Comparison of ENCODE assay signal across 1 cellular context in genomic region chr1:204623365-204623893, GRCh38.
A peak's percentile ranks its signal among the peaks of the same experiment; 100 is the strongest.
TF ChIP-seq lines count a peak whose summit lies in the region.

No MANE protein-coding gene starts in this region.

TF ChIP-seq in HepG2, 621 proteins besides CTCF, POLR2A, EP300 and RAD21 (continued from another document and continues in another):
- no peak for TF ChIP-seq TIGD3 (CRISPR knock-in tag; IDR thresholded peaks at IDR 0.05; ENCODE audit: borderline replicate concordance)
- TF ChIP-seq ZNF143 (CRISPR knock-in tag; IDR thresholded peaks at IDR 0.05) = no peak
- no peak for TF ChIP-seq TGIF2 (CRISPR knock-in tag; IDR thresholded peaks at IDR 0.05)
- no peak for TF ChIP-seq SIX4 (CRISPR knock-in tag; IDR thresholded peaks at IDR 0.05)
- TF ChIP-seq ZBTB37 (CRISPR knock-in tag; IDR thresholded peaks at IDR 0.05) = 0 out of 2 replicates have a peak, but pooled peaks have one; percentile 35
- TF ChIP-seq HCFC1 (IDR thresholded peaks at IDR 0.05; ENCODE audit: low read depth, low read length) = no peak
- no peak for TF ChIP-seq DMTF1 (CRISPR knock-in tag; IDR thresholded peaks at IDR 0.05)
- no peak for TF ChIP-seq HMG20B (CRISPR knock-in tag; conservative IDR thresholded peaks at IDR 0.05)
- peak; percentile 46; the same call in 1 of the 2 replicates for TF ChIP-seq NR2F2 (IDR thresholded peaks at IDR 0.05; ENCODE audit: borderline replicate concordance, low read depth)
- TF ChIP-seq PAWR (CRISPR knock-in tag; IDR thresholded peaks at IDR 0.05; ENCODE audit: borderline replicate concordance) = no peak
- no peak for TF ChIP-seq HDAC2 (CRISPR knock-in tag; IDR thresholded peaks at IDR 0.05)
- peak; percentile 20; the same call in 1 of the 2 replicates for TF ChIP-seq KDM2A (CRISPR knock-in tag; IDR thresholded peaks at IDR 0.05; ENCODE audit: borderline replicate concordance, low read depth)
- TF ChIP-seq ZNF784 (CRISPR knock-in tag; IDR thresholded peaks at IDR 0.05; ENCODE audit: borderline replicate concordance) = no peak
- no peak for TF ChIP-seq SUZ12 (IDR thresholded peaks at IDR 0.05; ENCODE audit: low read depth, low read length)
- no peak for TF ChIP-seq ELF1 (CRISPR knock-in tag; IDR thresholded peaks at IDR 0.05)
- TF ChIP-seq WIZ (CRISPR knock-in tag; IDR thresholded peaks at IDR 0.05) = no peak
- TF ChIP-seq ZNF256 (CRISPR knock-in tag; conservative IDR thresholded peaks at IDR 0.05) = no peak
- no peak for TF ChIP-seq CREB1 (IDR thresholded peaks at IDR 0.05)
- no peak for TF ChIP-seq CREB1 (CRISPR knock-in tag; IDR thresholded peaks at IDR 0.05)
- no peak for TF ChIP-seq FOXK1 (CRISPR knock-in tag; IDR thresholded peaks at IDR 0.05; ENCODE audit: borderline replicate concordance, low read depth)
- TF ChIP-seq TSC22D2 (CRISPR knock-in tag; IDR thresholded peaks at IDR 0.05; ENCODE audit: borderline replicate concordance) = no peak
- no peak for TF ChIP-seq GLMP (CRISPR knock-in tag; IDR thresholded peaks at IDR 0.05; ENCODE audit: borderline replicate concordance)
- peak; percentile 61 for TF ChIP-seq MAX (IDR thresholded peaks at IDR 0.05)
- no peak for TF ChIP-seq CAMTA2 (CRISPR knock-in tag; IDR thresholded peaks at IDR 0.05; ENCODE audit: borderline replicate concordance)
- TF ChIP-seq MTA3 (CRISPR knock-in tag; IDR thresholded peaks at IDR 0.05) = no peak
- TF ChIP-seq REL (CRISPR knock-in tag; conservative IDR thresholded peaks at IDR 0.05) = no peak
- TF ChIP-seq MYC (CRISPR knock-in tag; IDR thresholded peaks at IDR 0.05; ENCODE audit: borderline replicate concordance) = peak; percentile 29; the same call in 1 of the 2 replicates
- TF ChIP-seq SIN3A (IDR thresholded peaks at IDR 0.05; ENCODE audit: borderline replicate concordance, low read depth, low read length) = no peak
- no peak for TF ChIP-seq ZNF563 (CRISPR knock-in tag; IDR thresholded peaks at IDR 0.05)
- 0 out of 2 replicates have a peak, but pooled peaks have one; percentile 23 for TF ChIP-seq ZNF740 (CRISPR knock-in tag; IDR thresholded peaks at IDR 0.05)
- no peak for TF ChIP-seq HOXD1 (CRISPR knock-in tag; IDR thresholded peaks at IDR 0.05)
- no peak for TF ChIP-seq ZBTB21 (CRISPR knock-in tag; IDR thresholded peaks at IDR 0.05)
- TF ChIP-seq KAT7 (CRISPR knock-in tag; IDR thresholded peaks at IDR 0.05; ENCODE audit: borderline replicate concordance) = no peak
- no peak for TF ChIP-seq ZNF34 (CRISPR knock-in tag; IDR thresholded peaks at IDR 0.05; ENCODE audit: borderline replicate concordance)
- TF ChIP-seq CENPX (CRISPR knock-in tag; IDR thresholded peaks at IDR 0.05) = no peak
- no peak for TF ChIP-seq ZSCAN29 (CRISPR knock-in tag; conservative IDR thresholded peaks at IDR 0.05)
- no peak for TF ChIP-seq RARG (CRISPR knock-in tag; IDR thresholded peaks at IDR 0.05; ENCODE audit: low read depth)
- TF ChIP-seq PPARG (CRISPR knock-in tag; conservative IDR thresholded peaks at IDR 0.05) = 0 out of 2 replicates have a peak, but pooled peaks have one; percentile 30
- TF ChIP-seq NR2F6 (IDR thresholded peaks at IDR 0.05) = peak; percentile 75
- peak; percentile 90 for TF ChIP-seq NR2F6 (CRISPR knock-in tag; IDR thresholded peaks at IDR 0.05)
- TF ChIP-seq BHLHE40 (IDR thresholded peaks at IDR 0.05; ENCODE audit: low read length) = peak; percentile 22; the same call in 1 of the 2 replicates
- TF ChIP-seq SIX1 (CRISPR knock-in tag; IDR thresholded peaks at IDR 0.05; ENCODE audit: borderline replicate concordance) = no peak
- TF ChIP-seq NR2F1 (CRISPR knock-in tag; IDR thresholded peaks at IDR 0.05) = peak; percentile 89 to 90
- no peak for TF ChIP-seq ZNF567 (CRISPR knock-in tag; IDR thresholded peaks at IDR 0.05; ENCODE audit: borderline replicate concordance)
- TF ChIP-seq THAP9 (CRISPR knock-in tag; IDR thresholded peaks at IDR 0.05; ENCODE audit: borderline replicate concordance) = no peak
- TF ChIP-seq MIER2 (CRISPR knock-in tag; IDR thresholded peaks at IDR 0.05) = 0 out of 2 replicates have a peak, but pooled peaks have one; percentile 27
- no peak for TF ChIP-seq ZNF549 (CRISPR knock-in tag; IDR thresholded peaks at IDR 0.05)
- no peak for TF ChIP-seq ZNF446 (CRISPR knock-in tag; IDR thresholded peaks at IDR 0.05)
- no peak for TF ChIP-seq ARID2 (CRISPR knock-in tag; IDR thresholded peaks at IDR 0.05; ENCODE audit: borderline replicate concordance)
- TF ChIP-seq ARID3A (IDR thresholded peaks at IDR 0.05; ENCODE audit: low read depth, low read length) = no peak
- no peak for TF ChIP-seq SOX5 (CRISPR knock-in tag; IDR thresholded peaks at IDR 0.05; ENCODE audit: borderline replicate concordance)
- no peak for TF ChIP-seq HDAC6 (IDR thresholded peaks at IDR 0.05; ENCODE audit: low read depth, low read length)
- TF ChIP-seq JUND (CRISPR knock-in tag; IDR thresholded peaks at IDR 0.05) = peak; percentile 92
- TF ChIP-seq FOSL1 (CRISPR knock-in tag; IDR thresholded peaks at IDR 0.05; ENCODE audit: borderline replicate concordance) = peak; percentile 79; the same call in 1 of the 2 replicates
- TF ChIP-seq SKIL (CRISPR knock-in tag; IDR thresholded peaks at IDR 0.05; ENCODE audit: borderline replicate concordance) = no peak
- peak; percentile 57; the same call in 1 of the 2 replicates for TF ChIP-seq UBTF (CRISPR knock-in tag; IDR thresholded peaks at IDR 0.05)
